Comparison of ENCODE assay signal across 16 cellular contexts in the genomic region with DNA sequence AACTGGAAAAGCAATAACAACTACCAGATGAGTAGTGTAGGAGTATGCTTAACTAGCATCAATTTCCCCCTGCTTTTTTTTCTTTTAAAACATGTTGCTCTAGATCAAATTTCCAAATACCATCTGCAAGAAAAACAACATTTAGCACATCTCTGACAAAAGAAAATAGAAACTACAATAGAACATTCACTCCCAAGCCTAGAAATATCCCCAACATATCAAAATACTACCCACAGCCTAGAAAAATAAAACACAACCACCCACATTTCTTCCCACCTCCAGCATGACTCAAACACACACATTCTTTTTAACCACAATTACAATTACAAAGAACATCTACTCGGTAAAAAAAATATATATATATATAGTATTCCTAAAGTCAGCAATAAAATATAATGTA.
DNase-seq lines count a peak whose midpoint lies in the region; ATAC-seq and TF ChIP-seq lines count a peak whose summit lies in the region.
"Had no signal": no experiment of that assay in that cellular context is flagged by ENCODE, and none has a peak within 500 bp of the region (broad histone marks: within the 10 kb centered on the region; RNA-seq: fewer than 3 reads in every experiment).

No MANE protein-coding gene starts in this region.

- DNase-seq in HS-5 (ENCODE audit: low read depth) (peak; percentile 1), astrocyte of the cerebellum (ENCODE audit: low read depth) (peak; percentile 54), fibroblast of peridontal ligament (ENCODE audit: extremely low read depth) (peak; percentile 2), skeletal muscle cell (ENCODE audit: low read depth) (peak; percentile 4)
- DNase-seq in activated CD8-positive, alpha-beta memory T cell treated with anti-CD3 and anti-CD28 coated beads, Interleukin-2, amount 50 U/mL, for 48 hours: no peak
- DNase-seq in stimulated activated naive B cell treated with anti-CD40 and anti-IgM and Interleukin-4, amounts not matched to agents 10 μg/mL and 1 μg/mL and 100 μg/mL, for 72 hours: no peak
- DNase-seq: DMS 273 treated with DMSO at 0.1 percent for 48 hours, GOT3, NCI-H1048, NCI-H2107, NCI-H446 treated with DMSO at 0.1 percent for 48 hours, NCI-H774 had no signal

- no peak for TF ChIP-seq CTCF in astrocyte of the cerebellum (IDR thresholded peaks at IDR 0.05; ENCODE audit: low read depth, low read length, missing control alignments)

- no peak overlapping the region for H3K4me3 ChIP-seq in astrocyte of the cerebellum (ENCODE audit: low read depth, low read length)
- H3K4me3 ChIP-seq in skeletal muscle cell (ENCODE audit: low read depth, low read length): no peak overlapping the region
- H3K4me3 ChIP-seq: BLaER1 treated with 17β-estradiol and CSF1 and Interleukin-3, amounts not matched to agents 10 nM and 100 nM; K562 had no signal

- in situ Hi-C loops in astrocyte of the cerebellum (cut with HindIII; ENCODE audit: low sequenced_read_pairs): no loop called here

- H3K4me1 Mint-ChIP-seq in stimulated activated naive B cell treated with anti-CD40 and anti-IgM and Interleukin-4, amounts not matched to agents 10 μg/mL and 1 μg/mL and 100 μg/mL, for 72 hours: no peaks in the 10 kb centered on the region

- ATAC-seq in stimulated activated naive B cell treated with anti-CD40 and anti-IgM and Interleukin-4, amounts not matched to agents 10 μg/mL and 1 μg/mL and 100 μg/mL, for 72 hours (replicated peaks): no peak
- no peak for ATAC-seq in HG02798 (IDR thresholded peaks at IDR 0.05; ENCODE audit: poor library complexity, unreplicated experiment)
- ATAC-seq in HG03457 (IDR thresholded peaks at IDR 0.05; ENCODE audit: unreplicated experiment): no peak
- ATAC-seq: K562 had no signal

- no peaks in the 10 kb centered on the region for H3K36me3 Mint-ChIP-seq in stimulated activated naive B cell treated with anti-CD40 and anti-IgM and Interleukin-4, amounts not matched to agents 10 μg/mL and 1 μg/mL and 100 μg/mL, for 72 hours

- no peaks in the 10 kb centered on the region for H3K27me3 Mint-ChIP-seq in stimulated activated naive B cell treated with anti-CD40 and anti-IgM and Interleukin-4, amounts not matched to agents 10 μg/mL and 1 μg/mL and 100 μg/mL, for 72 hours

- H3K27ac Mint-ChIP-seq in stimulated activated naive B cell treated with anti-CD40 and anti-IgM and Interleukin-4, amounts not matched to agents 10 μg/mL and 1 μg/mL and 100 μg/mL, for 72 hours: no peak overlapping the region

- H3K4me3 Mint-ChIP-seq in stimulated activated naive B cell treated with anti-CD40 and anti-IgM and Interleukin-4, amounts not matched to agents 10 μg/mL and 1 μg/mL and 100 μg/mL, for 72 hours: no peak overlapping the region

- H3K9me3 Mint-ChIP-seq in stimulated activated naive B cell treated with anti-CD40 and anti-IgM and Interleukin-4, amounts not matched to agents 10 μg/mL and 1 μg/mL and 100 μg/mL, for 72 hours: peaks cover 0 to 1% of the 10 kb centered on the region in 2 donors

Comparison
In these comparisons a context has a peak if more than half of its experiments do, and no peak if none do; other contexts are left out.
1. DNase-seq: peak in HS-5 (single experiment), astrocyte of the cerebellum (single experiment), fibroblast of peridontal ligament (single experiment) and skeletal muscle cell (single experiment); none in activated CD8-positive, alpha-beta memory T cell treated with anti-CD3 and anti-CD28 coated beads, Interleukin-2, amount 50 U/mL, for 48 hours (single experiment) and stimulated activated naive B cell treated with anti-CD40 and anti-IgM and Interleukin-4, amounts not matched to agents 10 μg/mL and 1 μg/mL and 100 μg/mL, for 72 hours (single experiment).